ENCODE assay signal across 1 cellular context in genomic region chr17:79244665-79245064, GRCh38.
TF ChIP-seq lines count a peak whose summit lies in the region.

No MANE protein-coding gene starts in this region.

TF ChIP-seq in HEK293, 187 proteins besides CTCF, POLR2A, EP300 and RAD21 (continued from another document):
- TF ChIP-seq BCL11B (tag by site-specific recombination; IDR thresholded peaks at IDR 0.05; ENCODE audit: low read depth) (no peak), ZNF366 (tag by site-specific recombination; conservative IDR thresholded peaks at IDR 0.05) (peak; percentile 98), SP3 (tag by site-specific recombination; IDR thresholded peaks at IDR 0.05) (no peak), ZNF133 (tag by site-specific recombination; IDR thresholded peaks at IDR 0.05) (no peak), ZNF776 (tag by site-specific recombination; IDR thresholded peaks at IDR 0.05; ENCODE audit: borderline replicate concordance) (peak; percentile 46; the same call in 1 of the 2 replicates), ZNF701 (tag by site-specific recombination; IDR thresholded peaks at IDR 0.05) (no peak), ZNF645 (tag by site-specific recombination; IDR thresholded peaks at IDR 0.05) (no peak), GLIS1 (tag by site-specific recombination; IDR thresholded peaks at IDR 0.05) (no peak), ZFP3 (tag by site-specific recombination; IDR thresholded peaks at IDR 0.05; ENCODE audit: low read depth) (no peak), ZNF10 (tag by site-specific recombination; IDR thresholded peaks at IDR 0.05) (no peak), ZNF513 (tag by site-specific recombination; IDR thresholded peaks at IDR 0.05) (no peak), ZNF26 (tag by site-specific recombination; IDR thresholded peaks at IDR 0.05) (no peak), ZNF398 (tag by site-specific recombination; IDR thresholded peaks at IDR 0.05) (no peak)
TF ChIP-seq in HEK293: peak in this region for 6.
